In genomic region chr19:518292-519231, GRCh38 we compare ENCODE assay signal across 10 cellular contexts. TPM values are rescaled to one million over a fixed set of nuclear protein-coding genes. Genes with fewer than 3 reads are reported as not detected.
A peak's percentile ranks its signal among the peaks of the same experiment; 100 is the strongest.
DNase-seq lines count a peak whose midpoint lies in the region; ATAC-seq and TF ChIP-seq lines count a peak whose summit lies in the region.
"Had no signal": no experiment of that assay in that cellular context is flagged by ENCODE, and none has a peak within 500 bp of the region (broad histone marks: within the 10 kb centered on the region; RNA-seq: fewer than 3 reads in every experiment).

No MANE protein-coding gene starts in this region.

- POLR2A ChIA-PET in RWPE1 (lab: Yijun Ruan, JAX; ENCODE audit: low non-redundant PET): no interaction called here

- no peaks in the 10 kb centered on the region; a peak in 1 of 5 replicates for H3K9me3 Mint-ChIP-seq in H9

- peaks cover 33% of the 10 kb centered on the region for H3K27me3 Mint-ChIP-seq in H9 (ENCODE audit: low read depth)

- H3K36me3 Mint-ChIP-seq in H9 (ENCODE audit: insufficient read depth in 1 of 3, low read depth in 3 of 3): peaks cover 3 to 18% (median 3%) of the 10 kb centered on the region in 3 experiments; a peak in 5 of 7 replicates

- DNase-seq in H9 (peak; percentile 82), activated T-cell treated with anti-CD3 and anti-CD28 coated beads for 4 hours (peak; percentile 36), germinal center (ENCODE audit: low spot score) (peak; percentile 23), RWPE1 (ENCODE audit: low spot score) (no peak)
- peak; percentile 57 to 63 for DNase-seq in stimulated activated CD4-positive, alpha-beta T cell treated with anti-CD3 and anti-CD28 coated beads, Interleukin-2, amount 100 ng/mL, for 24 hours
- DNase-seq: dorsolateral prefrontal cortex, occipital lobe had no signal

- no peak overlapping the region; a peak in 2 of 5 replicates for H3K4me3 Mint-ChIP-seq in H9

- no peak overlapping the region for H2BK15ac ChIP-seq in H9 (ENCODE audit: low read depth, low read length)

- no peaks in the 10 kb centered on the region for H3K79me2 ChIP-seq in H9 (ENCODE audit: insufficient read depth, low read length)

- no peaks in the 10 kb centered on the region for H3K79me1 ChIP-seq in H9 (ENCODE audit: insufficient read depth, low read depth, low read length, poor library complexity, severe bottlenecking)

- H3T11ph ChIP-seq in H9 (ENCODE audit: low read length): no peak overlapping the region

- TF ChIP-seq CTCF in H9 (conservative IDR thresholded peaks at IDR 0.05) (peak; percentile 47; the same call in 2 of the 3 replicates), RWPE1 (conservative IDR thresholded peaks at IDR 0.05; ENCODE audit: low read depth) (no peak)

- no peak for ATAC-seq in GM21381 (IDR thresholded peaks at IDR 0.05; ENCODE audit: unreplicated experiment)
- no peak for ATAC-seq in SK-N-SH treated with all-trans-retinoic acid at 6 μM for 48 hours
- ATAC-seq in GM21717 (IDR thresholded peaks at IDR 0.05; ENCODE audit: unreplicated experiment): no peak

- no peak overlapping the region for H2AFZ ChIP-seq in H9 (ENCODE audit: low read length)

- H3K4me1 Mint-ChIP-seq in H9: peaks cover 2 to 6% of the 10 kb centered on the region in 2 experiments; a peak in 2 of 4 replicates

- H4K5ac ChIP-seq in H9 (ENCODE audit: insufficient read length, low read depth, low read length): no peak overlapping the region

- H2BK5ac ChIP-seq in H9 (ENCODE audit: insufficient read length, low read length): no peak overlapping the region

- no peaks in the 10 kb centered on the region for H3K27me3 ChIP-seq in H9 (ENCODE audit: insufficient read depth, low read length)
- H3K27me3 ChIP-seq: dorsolateral prefrontal cortex had no signal

- no peak overlapping the region for H3K4me2 ChIP-seq in H9 (ENCODE audit: insufficient read depth, insufficient read length, low read length)

- no CpG with 5 or more reads among the region's 59 CpGs for WGBS in H9 (ENCODE audit: extremely low coverage, insufficient read length, low lambda C conversion rate)

- H2BK120ac ChIP-seq in H9 (ENCODE audit: low read depth, low read length, poor library complexity, severe bottlenecking): no peak overlapping the region

- no peak overlapping the region for H4K91ac ChIP-seq in H9 (ENCODE audit: insufficient read length, low read depth, low read length)

- H2BK12ac ChIP-seq in H9 (ENCODE audit: insufficient read length, low read depth, low read length): no peak overlapping the region

- peak overlapping the region; percentile 67; the same call in 1 of the 2 replicates for H3K14ac ChIP-seq in H9 (ENCODE audit: insufficient read depth, low read length)

- no peak overlapping the region for H4K8ac ChIP-seq in H9 (replicated peaks; ENCODE audit: insufficient read length, low read depth, low read length)

- peak overlapping the region; percentile 76 for H3K18ac ChIP-seq in H9 (ENCODE audit: insufficient read length, low read depth, low read length)

- H3K27ac Mint-ChIP-seq in H9: no peak overlapping the region

- H3K23ac ChIP-seq in H9 (ENCODE audit: insufficient read length, low read depth, low read length): no peak overlapping the region

- no peak overlapping the region for H3K27ac ChIP-seq in H9 (ENCODE audit: insufficient read length, low read depth, low read length)
- no peak overlapping the region for H3K27ac ChIP-seq in RWPE1
- H3K27ac ChIP-seq: dorsolateral prefrontal cortex had no signal

- CTCF ChIA-PET in RWPE1 (lab: Yijun Ruan, JAX): no interaction called here

- no peak overlapping the region for H3K4ac ChIP-seq in H9 (ENCODE audit: low read depth, low read length)

- H2AK5ac ChIP-seq in H9 (ENCODE audit: insufficient read length, low read length): no peak overlapping the region

- no peak overlapping the region for H3K56ac ChIP-seq in H9 (ENCODE audit: insufficient read length, low read depth, low read length)

- no peaks in the 10 kb centered on the region for H3K9me3 ChIP-seq in H9 (ENCODE audit: control insufficient read depth, low read depth, low read length)

- H3K9ac ChIP-seq in H9 (ENCODE audit: extremely low read depth, insufficient read length, low read length): no peak overlapping the region

- H2BK20ac ChIP-seq in H9 (ENCODE audit: low read depth, low read length, poor library complexity, severe bottlenecking): no peak overlapping the region

- no peaks in the 10 kb centered on the region for H4K20me1 ChIP-seq in H9 (ENCODE audit: control insufficient read depth, insufficient read depth, insufficient read length)

- no peaks in the 10 kb centered on the region for H3K4me1 ChIP-seq in H9 (ENCODE audit: insufficient read depth, low read length)

- peaks cover 5% of the 10 kb centered on the region for H3K23me2 ChIP-seq in H9 (ENCODE audit: insufficient read length, low read depth, low read length, poor library complexity, severe bottlenecking)

TF ChIP-seq in SK-N-SH treated with all-trans-retinoic acid at 6 μM for 48 hours, 23 proteins besides CTCF, POLR2A, EP300 and RAD21:
- TF ChIP-seq OSR1 (CRISPR knock-in tag; IDR thresholded peaks at IDR 0.05) (no peak), ISL1 (CRISPR knock-in tag; IDR thresholded peaks at IDR 0.05) (no peak), ZFP3 (CRISPR knock-in tag; IDR thresholded peaks at IDR 0.05) (no peak), TCF4 (CRISPR knock-in tag; IDR thresholded peaks at IDR 0.05; ENCODE audit: borderline replicate concordance) (no peak)
TF ChIP-seq in SK-N-SH treated with all-trans-retinoic acid at 6 μM for 48 hours: peak in this region for 0.

RNA-seq across cellular contexts. Expression of gene TPGS1, which starts 11.3 kb away (rescaled TPM):
- 7.4 and 8.1 TPM in 2 replicates for total RNA-seq in H9 (2021)

RNA-seq across cellular contexts. Expression of gene CDC34, which starts 13.0 kb away (rescaled TPM):
- 109 and 112 TPM in 2 replicates for total RNA-seq in H9 (2021)

RNA-seq across cellular contexts. Expression of gene MADCAM1, which starts 22.3 kb away (rescaled TPM):
- total RNA-seq in H9 (2021): 0.72 and 1.2 TPM in 2 replicates

RNA-seq across cellular contexts. Expression of gene GZMM, which starts 25.3 kb away (rescaled TPM):
- 0.64 and 0.66 TPM in 2 replicates for total RNA-seq in H9 (2021)
- total RNA-seq: occipital lobe had no signal

RNA-seq across cellular contexts. Expression of gene BSG, which starts 53.8 kb away (rescaled TPM):
- 715 and 719 TPM in 2 replicates for total RNA-seq in H9 (2021)
